8 cellular contexts compared by ENCODE assay signal in the genomic region with DNA sequence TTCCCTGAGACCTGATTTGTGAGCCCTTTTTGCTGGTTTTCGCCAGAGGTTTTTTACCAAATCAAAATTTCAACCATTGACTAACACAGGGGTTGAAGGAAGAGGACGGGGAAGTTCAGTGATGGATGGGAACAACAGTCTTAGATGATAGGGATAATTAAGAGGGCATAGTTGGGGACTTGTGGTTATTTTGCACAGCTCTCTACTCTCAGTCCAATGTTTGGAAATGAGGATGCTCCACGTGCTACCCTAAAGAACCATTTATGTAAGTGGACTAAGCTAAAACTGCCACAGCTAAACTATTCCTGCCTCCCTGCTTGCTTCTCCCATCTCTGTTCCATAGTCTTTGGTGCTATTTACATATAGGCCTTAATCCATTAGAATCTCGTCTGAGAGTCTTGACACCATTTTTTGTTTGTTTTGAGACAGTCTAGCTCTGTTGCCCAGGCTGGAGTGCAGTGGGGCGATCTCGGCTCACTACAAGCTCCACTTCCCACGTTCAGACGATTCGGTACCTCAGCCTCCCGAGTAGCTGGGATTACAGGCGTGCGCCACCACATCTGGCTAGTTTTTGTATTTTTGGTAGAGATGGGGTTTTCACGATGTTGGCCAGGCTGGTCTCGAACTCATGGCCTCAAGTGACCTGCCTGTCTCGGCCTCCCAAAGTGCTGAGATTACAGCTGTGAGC. TPM values are rescaled to one million over a fixed set of nuclear protein-coding genes. Genes with fewer than 3 reads are reported as not detected.
A peak's percentile ranks its signal among the peaks of the same experiment; 100 is the strongest.
DNase-seq lines count a peak whose midpoint lies in the region; ATAC-seq, FAIRE-seq and TF ChIP-seq lines count a peak whose summit lies in the region.

No MANE protein-coding gene starts in this region.

- H3K27me3 ChIP-seq in GM12878 (replicated peaks in 1 of 2; ENCODE audit: control insufficient read depth in 2 of 2, insufficient read depth in 2 of 2, low read length in 1 of 2), result no peaks in the 10 kb centered on the region
- H3K27me3 ChIP-seq in aorta (ENCODE audit: control insufficient read depth in 1 of 2, insufficient read depth in 2 of 2, low read length in 1 of 2), result no peaks in the 10 kb centered on the region

- no peak for DNase-seq in stimulated activated naive CD8-positive, alpha-beta T cell treated with anti-CD3 and anti-CD28 coated beads, Interleukin-15, Interleukin-2, amounts not matched to agents 100 U/mL and 50 U/mL, for 24 hours
- DNase-seq in GM12878 (ENCODE audit: low read depth, low spot score) (no peak), memory B cell (ENCODE audit: low spot score in 2 of 2) (no peak), aorta (no peak), NCI-H2196 treated with DMSO at 0.1 percent for 48 hours (lab: John Stamatoyannopoulos, UW; ENCODE audit: unreplicated experiment) (no peak), SW480 (ENCODE audit: low spot score) (no peak), RPMI8226 (no peak)

- peak overlapping the region; percentile 68 for H2AFZ ChIP-seq in GM12878 (ENCODE audit: control insufficient read depth, low read depth, low read length)

- no peak for TF ChIP-seq CTCF in GM12878 (IDR thresholded peaks at IDR 0.05 in 2 of 3, conservative IDR thresholded peaks at IDR 0.05 in 1 of 3; ENCODE audit: control insufficient read depth in 2 of 3, extremely low read depth in 1 of 3, insufficient read depth in 1 of 3, low read depth in 3 of 3, low read length in 3 of 3)

- SMC1A ChIA-PET in GM12878 (lab: Charles Lee; ENCODE audit: uncharacterized antibody, unreplicated experiment), result interaction anchor here (0.7 to 13.6 kb wide), 15 partner anchors 10 to 342 kb away, joined by 3 to 388 read pairs (median 5); a partner anchor contains a TSS

- BruUV-seq in GM12878 (replicated peaks; lab: Mats Ljungman, UMichigan), result TSS peak; percentile 95

- peaks cover 43% of the 10 kb centered on the region for H3K36me3 Mint-ChIP-seq in stimulated activated naive CD8-positive, alpha-beta T cell treated with anti-CD3 and anti-CD28 coated beads, Interleukin-15, Interleukin-2, amounts not matched to agents 100 ng/mL and 50 ng/mL, for 24 hours (ENCODE audit: low read depth)
- H3K36me3 Mint-ChIP-seq in memory B cell, result peaks cover 33% of the 10 kb centered on the region

- peak overlapping the region; percentile 90 for H3K27ac ChIP-seq in GM12878 (ENCODE audit: control insufficient read depth, insufficient read depth)
- peak overlapping the region; percentile 80 to 98 for H3K27ac ChIP-seq in aorta (ENCODE audit: low read depth in 1 of 2, low read length in 2 of 2)

- no peak for FAIRE-seq in GM12878 (lab: Jason Lieb, UNC)

- peaks cover 37% of the 10 kb centered on the region for H3K4me1 Mint-ChIP-seq in stimulated activated naive CD8-positive, alpha-beta T cell treated with anti-CD3 and anti-CD28 coated beads, Interleukin-15, Interleukin-2, amounts not matched to agents 100 ng/mL and 50 ng/mL, for 24 hours (ENCODE audit: low read depth)
- H3K4me1 Mint-ChIP-seq in memory B cell, result peaks cover 19% of the 10 kb centered on the region

- peak overlapping the region; percentile 64 for H3K4me3 ChIP-seq in GM12878
- H3K4me3 ChIP-seq in aorta (ENCODE audit: low read length in 2 of 2), result peak overlapping the region; percentile 45 to 87

- H4K20me1 ChIP-seq in GM12878 (ENCODE audit: control insufficient read depth, insufficient read depth), result peaks cover 12% of the 10 kb centered on the region; the same call in 1 of the 2 replicates

- WGBS in GM12878 (ENCODE audit: insufficient coverage, insufficient replicate concordance, low lambda C conversion rate, missing lambda C conversion rate), result 70% methylated on average over 15 of the region's 15 CpGs
- WGBS in aorta, 2 donors, result 59 to 65% methylated on average over 15 of the region's 15 CpGs

- TF ChIP-seq RAD21 in GM12878 (IDR thresholded peaks at IDR 0.05; ENCODE audit: insufficient read depth, low read depth, low read length), result no peak

- H3K4me1 ChIP-seq in GM12878 (ENCODE audit: control insufficient read depth, insufficient read depth, low read length) (peaks cover 3% of the 10 kb centered on the region; the same call in 1 of the 2 replicates), aorta (ENCODE audit: control insufficient read depth in 1 of 2, insufficient read depth in 2 of 2, low read length in 2 of 2) (no peaks in the 10 kb centered on the region)

- H3K36me3 ChIP-seq in GM12878 (ENCODE audit: control insufficient read depth in 2 of 2, insufficient read depth in 2 of 2, low read length in 1 of 2) (peaks cover 0 to 2% of the 10 kb centered on the region in 2 experiments; a peak in 2 of 4 replicates), aorta (ENCODE audit: control insufficient read depth in 1 of 2, insufficient read depth in 2 of 2, low read length in 1 of 2) (peaks cover 4 to 6% of the 10 kb centered on the region in 2 donors)

- H3K4me2 ChIP-seq in GM12878 (ENCODE audit: control insufficient read depth, insufficient read depth), result peak overlapping the region; percentile 57

- H3K27me3 Mint-ChIP-seq in stimulated activated naive CD8-positive, alpha-beta T cell treated with anti-CD3 and anti-CD28 coated beads, Interleukin-15, Interleukin-2, amounts not matched to agents 100 ng/mL and 50 ng/mL, for 24 hours, result no peaks in the 10 kb centered on the region
- H3K27me3 Mint-ChIP-seq in memory B cell, result no peaks in the 10 kb centered on the region

- in situ Hi-C loops in GM12878 (cut with MboI), result no loop called here

- H3K27ac Mint-ChIP-seq in stimulated activated naive CD8-positive, alpha-beta T cell treated with anti-CD3 and anti-CD28 coated beads, Interleukin-15, Interleukin-2, amounts not matched to agents 100 ng/mL and 50 ng/mL, for 24 hours, result peak overlapping the region; percentile 93
- peak overlapping the region; percentile 98 for H3K27ac Mint-ChIP-seq in memory B cell

- H3K79me2 ChIP-seq in GM12878 (ENCODE audit: control insufficient read depth, insufficient read depth, low read length), result peaks cover 52% of the 10 kb centered on the region

- no peak for TF ChIP-seq EP300 in GM12878 (IDR thresholded peaks at IDR 0.05; ENCODE audit: borderline replicate concordance in 1 of 2, control insufficient read depth in 1 of 2, low read depth in 2 of 2, low read length in 2 of 2)

- no peaks in the 10 kb centered on the region for H3K9me3 Mint-ChIP-seq in stimulated activated naive CD8-positive, alpha-beta T cell treated with anti-CD3 and anti-CD28 coated beads, Interleukin-15, Interleukin-2, amounts not matched to agents 100 ng/mL and 50 ng/mL, for 24 hours
- H3K9me3 Mint-ChIP-seq in memory B cell, result peaks cover under 1% of the 10 kb centered on the region

- H3K4me3 Mint-ChIP-seq in stimulated activated naive CD8-positive, alpha-beta T cell treated with anti-CD3 and anti-CD28 coated beads, Interleukin-15, Interleukin-2, amounts not matched to agents 100 ng/mL and 50 ng/mL, for 24 hours, result peak overlapping the region; percentile 93
- H3K4me3 Mint-ChIP-seq in memory B cell, result peak overlapping the region; percentile 94

- RAD21 ChIA-PET in GM12878 (lab: Charles Lee; ENCODE audit: unreplicated experiment), result interaction anchor here (0.8 to 14.4 kb wide), 14 partner anchors 9 to 294 kb away, joined by 3 to 387 read pairs (median 5); a partner anchor contains a TSS

- intact Hi-C loops in GM12878 (cut with micrococcal nuclease; ENCODE audit: unreplicated experiment), result loop anchor here (1.0 to 2.0 kb wide), 3 partner anchors 18 to 49 kb away; a partner anchor contains a TSS
- intact Hi-C loops in aorta (cut with DNase I), result loop anchor here (2.0 kb wide), 1 partner anchor 33 kb away; no protein-coding TSS in a partner anchor

- POLR2A ChIA-PET in GM12878 (lab: Charles Lee), result interaction anchor here (0.6 to 10.5 kb wide), 14 partner anchors 9 to 481 kb away, joined by 3 to 324 read pairs (median 7); a partner anchor contains a TSS

- H3K9me3 ChIP-seq in GM12878 (replicated peaks; ENCODE audit: control insufficient read depth, insufficient read depth, low read length), result no peaks in the 10 kb centered on the region
- no peaks in the 10 kb centered on the region for H3K9me3 ChIP-seq in aorta (ENCODE audit: control insufficient read depth, low read length)

- no peak for TF ChIP-seq POLR2A in GM12878 (IDR thresholded peaks at IDR 0.05; ENCODE audit: low read depth, low read length)

- CTCF ChIA-PET in GM12878 (lab: Yijun Ruan, JAX), result interaction anchor here (0.8 to 16.3 kb wide), 9 partner anchors 9 to 277 kb away, joined by 3 to 289 read pairs (median 3); a partner anchor contains a TSS

- peak overlapping the region; percentile 84 for H3K9ac ChIP-seq in GM12878 (ENCODE audit: control insufficient read depth, insufficient read depth, low read length)

- no peak for ATAC-seq in stimulated activated naive CD8-positive, alpha-beta T cell treated with anti-CD3 and anti-CD28 coated beads, Interleukin-15, Interleukin-2, amounts not matched to agents 100 U/mL and 50 U/mL, for 24 hours
- ATAC-seq in GM12878 (no peak), memory B cell (ENCODE audit: low read depth) (peak; percentile 1), aorta (ENCODE audit: low FRiP score) (no peak)

RNA-seq across cellular contexts. Expression of a gene that starts 0.7 kb away (rescaled TPM):
- 113 and 120 TPM in 2 replicates for total RNA-seq in GM12878 (2013; cell fraction: nucleolus; rRNA removed)
- total RNA-seq in GM12878 (2014; rRNA removed) (92.5 and 101 TPM in 2 replicates), GM12878 (2014; rRNA removed; fragmentation: Illumina TruSeq; extraction: Trizol) (99.4 and 99.6 TPM in 2 replicates), GM12878 (2021) (142 and 148 TPM in 2 replicates), aorta (100 to 1,000 TPM; 247 to 533 TPM)
- 89.1 TPM for polyA plus RNA-seq in GM12878 (2011; ENCODE audit: low read depth)
- polyA plus RNA-seq in GM12878 (2011; rRNA removed) (102 and 141 TPM in 2 replicates), GM12878 (2014; fragmentation: Illumina TruSeq; extraction: Trizol) (109 and 133 TPM in 2 replicates), GM12878 (2014; fragmentation: Nextera tagmentation; extraction: Ambion mirVana) (10 to 100 TPM; 18.1 to 25.5 TPM), GM12878 (2014; rRNA removed) (74.7 and 80.2 TPM in 2 replicates), GM12878 (2016; fragmentation: Nextera tagmentation; extraction: Ambion mirVana) (10 to 100 TPM; 52.6 to 60.3 TPM), aorta (100 to 1,000 TPM; 146 to 200 TPM)
- 47.3 and 50.1 TPM in 2 replicates for polyA plus RNA-seq in GM12878 (2011; cell fraction: cytosol; rRNA removed)
- polyA plus RNA-seq in GM12878 (2011; cell fraction: nucleus; rRNA removed), result 96.0 and 105 TPM in 2 replicates
- 124 and 128 TPM in 2 replicates for polyA plus RNA-seq in GM12878 (2012)
- polyA minus RNA-seq in GM12878 (2011; rRNA and poly(A)+ RNA removed), result 86.6 and 103 TPM in 2 replicates
- 37.0 and 38.8 TPM in 2 replicates for polyA minus RNA-seq in GM12878 (2011; cell fraction: cytosol; rRNA and poly(A)+ RNA removed)
- 89.3 and 122 TPM in 2 replicates for polyA minus RNA-seq in GM12878 (2011; cell fraction: nucleus; rRNA and poly(A)+ RNA removed)

RNA-seq across cellular contexts. Expression of a gene that starts 30.9 kb away (rescaled TPM):
- total RNA-seq in GM12878 (2013; cell fraction: nucleolus; rRNA removed), result not detected in 2 replicates
- not detected in 2 replicates for total RNA-seq in GM12878 (2014; rRNA removed)
- not detected in 2 replicates for total RNA-seq in GM12878 (2014; rRNA removed; fragmentation: Illumina TruSeq; extraction: Trizol)
- 0.15 and 0.21 TPM in 2 replicates for total RNA-seq in GM12878 (2021)
- 0.35 TPM for polyA plus RNA-seq in GM12878 (2011; ENCODE audit: low read depth)
- polyA plus RNA-seq in GM12878 (2011; rRNA removed), result not detected in 2 replicates
- not detected in 2 replicates for polyA plus RNA-seq in GM12878 (2011; cell fraction: cytosol; rRNA removed)
- 0.06 and 0.15 TPM in 2 replicates for polyA plus RNA-seq in GM12878 (2011; cell fraction: nucleus; rRNA removed)
- polyA plus RNA-seq in GM12878 (2012), result 0.13 and 0.49 TPM in 2 replicates
- polyA plus RNA-seq in GM12878 (2014; fragmentation: Illumina TruSeq; extraction: Trizol), result not detected in 2 replicates
- polyA plus RNA-seq in GM12878 (2014; fragmentation: Nextera tagmentation; extraction: Ambion mirVana), result under 1 TPM; 0.04 to 0.05 TPM
- not detected in 2 replicates for polyA plus RNA-seq in GM12878 (2014; rRNA removed)
- under 1 TPM; 0.04 to 0.09 TPM for polyA plus RNA-seq in GM12878 (2016; fragmentation: Nextera tagmentation; extraction: Ambion mirVana)
- 0.07 TPM in 1 of 2 replicates, not detected in the other for polyA minus RNA-seq in GM12878 (2011; rRNA and poly(A)+ RNA removed)
- polyA minus RNA-seq in GM12878 (2011; cell fraction: cytosol; rRNA and poly(A)+ RNA removed), result not detected in 2 replicates
- not detected in 2 replicates for polyA minus RNA-seq in GM12878 (2011; cell fraction: nucleus; rRNA and poly(A)+ RNA removed)
- 10 to 100 TPM; 94.4 to 98.0 TPM for total RNA-seq in aorta
- 10 to 100 TPM in 1 of 2 donors, 1 to 10 TPM in 1; 8.8 to 50.4 TPM for polyA plus RNA-seq in aorta

RNA-seq across cellular contexts. Expression of a gene that starts 49.3 kb away (rescaled TPM):
- total RNA-seq in GM12878 (2013; cell fraction: nucleolus; rRNA removed), result 215 and 216 TPM in 2 replicates
- 155 and 157 TPM in 2 replicates for total RNA-seq in GM12878 (2014; rRNA removed)
- 201 and 203 TPM in 2 replicates for total RNA-seq in GM12878 (2014; rRNA removed; fragmentation: Illumina TruSeq; extraction: Trizol)
- 235 and 244 TPM in 2 replicates for total RNA-seq in GM12878 (2021)
- 63.5 TPM for polyA plus RNA-seq in GM12878 (2011; ENCODE audit: low read depth)
- polyA plus RNA-seq in GM12878 (2011; rRNA removed), result 112 and 146 TPM in 2 replicates
- polyA plus RNA-seq in GM12878 (2011; cell fraction: cytosol; rRNA removed), result 121 and 143 TPM in 2 replicates
- polyA plus RNA-seq in GM12878 (2011; cell fraction: nucleus; rRNA removed), result 36.4 and 43.6 TPM in 2 replicates
- polyA plus RNA-seq in GM12878 (2012), result 128 and 174 TPM in 2 replicates
- 605 and 677 TPM in 2 replicates for polyA plus RNA-seq in GM12878 (2014; fragmentation: Illumina TruSeq; extraction: Trizol)
- polyA plus RNA-seq in GM12878 (2014; fragmentation: Nextera tagmentation; extraction: Ambion mirVana), result 10 to 100 TPM; 56.1 to 86.8 TPM
- polyA plus RNA-seq in GM12878 (2014; rRNA removed), result 205 and 208 TPM in 2 replicates
- polyA plus RNA-seq in GM12878 (2016; fragmentation: Nextera tagmentation; extraction: Ambion mirVana), result 100 to 1,000 TPM; 124 to 131 TPM
- polyA minus RNA-seq in GM12878 (2011; rRNA and poly(A)+ RNA removed), result 30.2 and 34.0 TPM in 2 replicates
- polyA minus RNA-seq in GM12878 (2011; cell fraction: cytosol; rRNA and poly(A)+ RNA removed), result 12.8 and 20.2 TPM in 2 replicates
- polyA minus RNA-seq in GM12878 (2011; cell fraction: nucleus; rRNA and poly(A)+ RNA removed), result 15.4 and 23.1 TPM in 2 replicates
- 100 to 1,000 TPM; 129 to 178 TPM for total RNA-seq in aorta
- polyA plus RNA-seq in aorta, result 100 to 1,000 TPM; 113 to 157 TPM

Comparison
In these comparisons a context has a peak if more than half of its experiments do, and no peak if none do; other contexts are left out.
1. RNA of a gene that starts 30.9 kb away (total RNA-seq): 94.4 to 98.0 TPM in aorta; 0.15 to 0.21 TPM in GM12878; every median in the first group is over 10 times any median in the second.